ENCODE assay signal across 7 cellular contexts in genomic region chr1:187836557-187836956, GRCh38.
"Had no signal": no experiment of that assay in that cellular context is flagged by ENCODE, and none has a peak within 500 bp of the region (broad histone marks: within the 10 kb centered on the region; RNA-seq: fewer than 3 reads in every experiment).

No MANE protein-coding gene starts in this region.

- H3K4me3 ChIP-seq: GM23248, HAP-1, K562 had no signal

- H3K4me1 ChIP-seq: HAP-1 had no signal

- H2AFZ ChIP-seq: GM23248 had no signal

- H3K9me3 ChIP-seq: HAP-1 had no signal

- H3K27ac Mint-ChIP-seq: HFFc6 had no signal

- H3K9ac ChIP-seq: GM23248 had no signal

- DNase-seq: GM23248, H7, HFFc6, IMR-90, KG1 had no signal

- H3K4me3 Mint-ChIP-seq: HFFc6 had no signal

- H3K27ac ChIP-seq: GM23248 had no signal

- H3K36me3 ChIP-seq: HAP-1 had no signal
